8 cellular contexts compared by ENCODE assay signal in genomic region chr1:9910425-9911178, GRCh38. TPM values are rescaled to one million over a fixed set of nuclear protein-coding genes. Genes with fewer than 3 reads are reported as not detected.
DNase-seq lines count a peak whose midpoint lies in the region; ATAC-seq and TF ChIP-seq lines count a peak whose summit lies in the region.

No MANE protein-coding gene starts in this region.

- intact Hi-C loops in CD14-positive monocyte (cut with micrococcal nuclease), result loop anchor here (2.0 to 10.0 kb wide), 4 partner anchors 32 to 124 kb away; partner anchors contain the start of genes LZIC (in 1 of the 2), NMNAT1 (in 1 of the 2) and UBE4B (in 1 of the 2)
- intact Hi-C loops in dendritic cell treated with granulocyte-macrophage colony-stimulating factor and Interleukin-4, amounts not matched to agents 40 ng/mL and 50 ng/mL, for 4 days (cut with micrococcal nuclease), result loop anchor here (1.0 to 2.0 kb wide), 2 partner anchors 36 to 122 kb away; partner anchors contain the start of gene UBE4B

- peaks cover 0 to 10% of the 10 kb centered on the region in 2 donors for H3K36me3 Mint-ChIP-seq in CD14-positive monocyte
- H3K36me3 Mint-ChIP-seq in dendritic cell treated with granulocyte-macrophage colony-stimulating factor and Interleukin-4, amounts not matched to agents 40 ng/mL and 50 ng/mL, for 4 days (ENCODE audit: low read depth), result peaks cover 34% of the 10 kb centered on the region

- peak; percentile 100 for DNase-seq in CD14-positive monocyte (ENCODE audit: low spot score)
- peak; percentile 96 for DNase-seq in NCI-H748 (lab: John Stamatoyannopoulos, UW; ENCODE audit: unreplicated experiment)
- DNase-seq in activated CD4-positive, alpha-beta T cell treated with anti-CD3 and anti-CD28 coated beads, Interleukin-2, amount 50 U/mL, for 24 hours (ENCODE audit: low read depth in 1 of 2, low spot score in 1 of 2), result peak; percentile 100
- peak; percentile 100 for DNase-seq in stimulated activated CD4-positive, alpha-beta T cell treated with anti-CD3 and anti-CD28 coated beads, Interleukin-4, amount 100 ng/mL, for 1 hour

- H3K27ac ChIP-seq in liver (ENCODE audit: low read depth in 1 of 2, low read length in 2 of 2), result peak overlapping the region; percentile 81 to 84

- H3K4me1 ChIP-seq in liver (ENCODE audit: control insufficient read depth in 4 of 4, insufficient read depth in 4 of 4, low read length in 3 of 4), result peaks cover 3 to 32% (median 17%) of the 10 kb centered on the region in 4 donors

- H3K4me3 Mint-ChIP-seq in CD14-positive monocyte, result peak overlapping the region; percentile 90 to 99
- peak overlapping the region; percentile 90 for H3K4me3 Mint-ChIP-seq in dendritic cell treated with granulocyte-macrophage colony-stimulating factor and Interleukin-4, amounts not matched to agents 40 ng/mL and 50 ng/mL, for 4 days

- no peaks in the 10 kb centered on the region for H3K9me3 ChIP-seq in liver (ENCODE audit: control insufficient read depth in 4 of 4, low read length in 3 of 4)

- TF ChIP-seq CTCF in CD14-positive monocyte (IDR thresholded peaks at IDR 0.05) (no peak), liver (IDR thresholded peaks at IDR 0.05; ENCODE audit: low read depth, low read length, missing input control) (no peak)

- peaks cover 46% of the 10 kb centered on the region for H3K4me1 Mint-ChIP-seq in CD14-positive monocyte
- H3K4me1 Mint-ChIP-seq in dendritic cell treated with granulocyte-macrophage colony-stimulating factor and Interleukin-4, amounts not matched to agents 40 ng/mL and 50 ng/mL, for 4 days (ENCODE audit: low read depth), result peaks cover 55% of the 10 kb centered on the region

- H3K27ac Mint-ChIP-seq in CD14-positive monocyte, result peak overlapping the region; percentile 90 to 98 (median 97)
- H3K27ac Mint-ChIP-seq in dendritic cell treated with granulocyte-macrophage colony-stimulating factor and Interleukin-4, amounts not matched to agents 40 ng/mL and 50 ng/mL, for 4 days, result peak overlapping the region; percentile 98

- H3K9me3 Mint-ChIP-seq in CD14-positive monocyte, result peaks cover 0 to 2% (median 0%) of the 10 kb centered on the region in 7 donors
- H3K9me3 Mint-ChIP-seq in dendritic cell treated with granulocyte-macrophage colony-stimulating factor and Interleukin-4, amounts not matched to agents 40 ng/mL and 50 ng/mL, for 4 days, result no peaks in the 10 kb centered on the region

- under 1% methylated on average over 44 of the region's 44 CpGs for WGBS in liver

- H3K9ac ChIP-seq in liver (ENCODE audit: low read depth in 1 of 2, low read length in 2 of 2), result peak overlapping the region; percentile 52 to 88

- peak; percentile 93 for ATAC-seq in GM19395 (IDR thresholded peaks at IDR 0.05; ENCODE audit: unreplicated experiment)
- peak; percentile 67 for ATAC-seq in HG03558 (IDR thresholded peaks at IDR 0.05; ENCODE audit: extremely low read depth, unreplicated experiment)

- H3K27me3 Mint-ChIP-seq in CD14-positive monocyte (ENCODE audit: low read depth in 3 of 3), result peaks cover 0 to 4% (median 2%) of the 10 kb centered on the region in 3 donors
- no peaks in the 10 kb centered on the region for H3K27me3 Mint-ChIP-seq in dendritic cell treated with granulocyte-macrophage colony-stimulating factor and Interleukin-4, amounts not matched to agents 40 ng/mL and 50 ng/mL, for 4 days

- H3K4me3 ChIP-seq in liver (ENCODE audit: low read depth in 1 of 3, low read length in 3 of 3), result peak overlapping the region; percentile 61 to 73 (median 64)

- TF ChIP-seq RAD21 in liver (IDR thresholded peaks at IDR 0.05), result peak in 1 of 2 donors; percentile 4

- no peaks in the 10 kb centered on the region for H3K36me3 ChIP-seq in liver (ENCODE audit: control insufficient read depth in 4 of 4, insufficient read depth in 3 of 4, low read depth in 1 of 4, low read length in 3 of 4)

- no peaks in the 10 kb centered on the region for H3K27me3 ChIP-seq in liver (ENCODE audit: control insufficient read depth in 4 of 4, insufficient read depth in 4 of 4, low read length in 3 of 4)

TF ChIP-seq in liver, 16 proteins besides CTCF, POLR2A, EP300 and RAD21:
- TF ChIP-seq HNF4G (IDR thresholded peaks at IDR 0.05), result no peak
- peak in 1 of 2 donors; percentile 44 for TF ChIP-seq GABPA (IDR thresholded peaks at IDR 0.05 in 1 of 2, conservative IDR thresholded peaks at IDR 0.05 in 1 of 2)
- TF ChIP-seq, protein P1, sequence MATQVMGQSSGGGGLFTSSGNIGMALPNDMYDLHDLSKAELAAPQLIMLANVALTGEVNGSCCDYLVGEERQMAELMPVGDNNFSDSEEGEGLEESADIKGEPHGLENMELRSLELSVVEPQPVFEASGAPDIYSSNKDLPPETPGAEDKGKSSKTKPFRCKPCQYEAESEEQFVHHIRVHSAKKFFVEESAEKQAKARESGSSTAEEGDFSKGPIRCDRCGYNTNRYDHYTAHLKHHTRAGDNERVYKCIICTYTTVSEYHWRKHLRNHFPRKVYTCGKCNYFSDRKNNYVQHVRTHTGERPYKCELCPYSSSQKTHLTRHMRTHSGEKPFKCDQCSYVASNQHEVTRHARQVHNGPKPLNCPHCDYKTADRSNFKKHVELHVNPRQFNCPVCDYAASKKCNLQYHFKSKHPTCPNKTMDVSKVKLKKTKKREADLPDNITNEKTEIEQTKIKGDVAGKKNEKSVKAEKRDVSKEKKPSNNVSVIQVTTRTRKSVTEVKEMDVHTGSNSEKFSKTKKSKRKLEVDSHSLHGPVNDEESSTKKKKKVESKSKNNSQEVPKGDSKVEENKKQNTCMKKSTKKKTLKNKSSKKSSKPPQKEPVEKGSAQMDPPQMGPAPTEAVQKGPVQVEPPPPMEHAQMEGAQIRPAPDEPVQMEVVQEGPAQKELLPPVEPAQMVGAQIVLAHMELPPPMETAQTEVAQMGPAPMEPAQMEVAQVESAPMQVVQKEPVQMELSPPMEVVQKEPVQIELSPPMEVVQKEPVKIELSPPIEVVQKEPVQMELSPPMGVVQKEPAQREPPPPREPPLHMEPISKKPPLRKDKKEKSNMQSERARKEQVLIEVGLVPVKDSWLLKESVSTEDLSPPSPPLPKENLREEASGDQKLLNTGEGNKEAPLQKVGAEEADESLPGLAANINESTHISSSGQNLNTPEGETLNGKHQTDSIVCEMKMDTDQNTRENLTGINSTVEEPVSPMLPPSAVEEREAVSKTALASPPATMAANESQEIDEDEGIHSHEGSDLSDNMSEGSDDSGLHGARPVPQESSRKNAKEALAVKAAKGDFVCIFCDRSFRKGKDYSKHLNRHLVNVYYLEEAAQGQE (IDR thresholded peaks at IDR 0.05), result peak; percentile 39
- TF ChIP-seq EGR1 (IDR thresholded peaks at IDR 0.05; ENCODE audit: low read depth in 2 of 2), result peak; percentile 44 to 47
- peak; percentile 91 for TF ChIP-seq YY1 (IDR thresholded peaks at IDR 0.05)
- TF ChIP-seq FOXA2 (IDR thresholded peaks at IDR 0.05), result no peak
- no peak for TF ChIP-seq NR2F2 (IDR thresholded peaks at IDR 0.05)
- TF ChIP-seq ZBTB33 (IDR thresholded peaks at IDR 0.05), result peak; percentile 16
- TF ChIP-seq HNF4A (conservative IDR thresholded peaks at IDR 0.05), result peak in 1 of 2 donors; percentile 37
- TF ChIP-seq FOXA1 (IDR thresholded peaks at IDR 0.05), result no peak
- TF ChIP-seq SP1 (IDR thresholded peaks at IDR 0.05), result peak; percentile 85
- peak; percentile 82 for TF ChIP-seq TAF1 (conservative IDR thresholded peaks at IDR 0.05)
- no peak for TF ChIP-seq ATF3 (IDR thresholded peaks at IDR 0.05)
- peak; percentile 80 for TF ChIP-seq MAX (IDR thresholded peaks at IDR 0.05)
- TF ChIP-seq JUND (IDR thresholded peaks at IDR 0.05), result no peak
- TF ChIP-seq RXRA (IDR thresholded peaks at IDR 0.05), result peak; percentile 23 to 43

RNA-seq across cellular contexts. Expression of gene CTNNBIP1, which starts 0.5 kb away (rescaled TPM):
- polyA plus RNA-seq in CD14-positive monocyte, result 10 to 100 TPM; 26.2 to 26.8 TPM
- 10 to 100 TPM in 1 of 2 donors, 1 to 10 TPM in 1; 8.6 to 10.6 TPM for total RNA-seq in liver
- polyA plus RNA-seq in liver, result 10 to 100 TPM in 1 of 2 donors, 1 to 10 TPM in 1; 6.7 to 10.6 TPM

RNA-seq across cellular contexts. Expression of gene LZIC, which starts 32.6 kb away (rescaled TPM):
- 10 to 100 TPM; 28.2 to 32.9 TPM for polyA plus RNA-seq in CD14-positive monocyte
- total RNA-seq in liver, result 10 to 100 TPM; 14.1 to 22.6 TPM
- 10 to 100 TPM; 10.8 to 13.5 TPM for polyA plus RNA-seq in liver

RNA-seq across cellular contexts. Expression of gene NMNAT1, which starts 32.7 kb away (rescaled TPM):
- 1 to 10 TPM; 6.8 to 9.9 TPM for polyA plus RNA-seq in CD14-positive monocyte
- total RNA-seq in liver, result 1 to 10 TPM; 5.6 to 7.4 TPM
- polyA plus RNA-seq in liver, result 1 to 10 TPM; 5.2 to 5.6 TPM

Comparison
In these comparisons a context has a peak if more than half of its experiments do, and no peak if none do; other contexts are left out.
1. Peak in every context shown above with its lines: DNase-seq, ATAC-seq, H3K4me3 ChIP-seq and H3K27ac ChIP-seq.